ENCODE assay signal across 1 cellular context in the genomic region with DNA sequence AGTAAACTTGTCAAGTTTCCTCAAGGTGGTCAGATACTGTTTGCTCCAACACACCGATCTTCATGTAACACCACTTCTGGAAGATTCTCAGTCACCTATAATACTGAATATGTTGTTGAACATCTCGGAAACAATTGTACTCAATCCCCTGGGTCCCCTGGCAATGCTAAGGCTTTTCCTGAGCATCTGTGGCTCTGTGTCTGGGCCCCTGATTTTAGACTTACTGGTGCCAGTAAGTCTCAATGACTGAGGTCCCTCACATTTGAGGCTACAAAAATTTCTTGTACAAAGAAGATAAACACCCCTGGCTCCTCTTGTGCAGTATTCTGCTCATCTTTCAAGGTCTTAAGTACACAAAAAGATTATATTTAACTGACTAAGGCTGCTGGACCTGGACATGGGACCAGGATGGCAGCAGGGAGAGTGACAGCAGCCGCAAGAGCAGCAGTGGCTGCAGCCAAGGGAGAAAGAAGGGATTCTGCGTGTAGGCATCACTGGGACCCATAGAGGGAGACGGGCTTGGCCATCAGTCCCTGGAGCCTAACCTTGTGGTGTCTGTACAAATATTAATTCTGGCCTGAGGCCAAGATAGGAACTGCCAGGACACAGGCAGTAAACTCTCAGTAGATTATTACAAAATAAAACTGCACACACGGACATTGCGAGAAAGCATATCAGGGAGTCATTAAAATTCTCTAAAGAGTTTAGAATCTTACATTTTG.
TF ChIP-seq lines count a peak whose summit lies in the region.

No MANE protein-coding gene starts in this region.

TF ChIP-seq in endothelial cell of umbilical vein, 7 proteins besides CTCF, POLR2A, EP300 and RAD21:
- TF ChIP-seq JUN (IDR thresholded peaks at IDR 0.05; ENCODE audit: borderline replicate concordance, insufficient read depth, insufficient read length, low read depth) = no peak
- TF ChIP-seq EZH2 (IDR thresholded peaks at IDR 0.05; ENCODE audit: borderline replicate concordance, low read depth, low read length, severe bottlenecking) = no peak
- TF ChIP-seq MYC (IDR thresholded peaks at IDR 0.05; ENCODE audit: low read depth, low read length) = no peak
- no peak for TF ChIP-seq FOS (IDR thresholded peaks at IDR 0.05; ENCODE audit: borderline replicate concordance, insufficient read depth, low read length)
- TF ChIP-seq, protein P1, sequence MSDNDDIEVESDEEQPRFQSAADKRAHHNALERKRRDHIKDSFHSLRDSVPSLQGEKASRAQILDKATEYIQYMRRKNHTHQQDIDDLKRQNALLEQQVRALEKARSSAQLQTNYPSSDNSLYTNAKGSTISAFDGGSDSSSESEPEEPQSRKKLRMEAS (IDR thresholded peaks at IDR 0.05; ENCODE audit: insufficient read depth, insufficient read length) = no peak
- no peak for TF ChIP-seq POLR2AphosphoS5 (IDR thresholded peaks at IDR 0.05; ENCODE audit: insufficient read depth, low read depth, low read length)
- no peak for TF ChIP-seq GATA2 (IDR thresholded peaks at IDR 0.05; ENCODE audit: insufficient read depth, insufficient read length, low read depth, low read length)
